In genomic region chr9:120875954-120876841, GRCh38 we compare ENCODE assay signal across 8 cellular contexts. TPM values are rescaled to one million over a fixed set of nuclear protein-coding genes. Genes with fewer than 3 reads are reported as not detected.
A peak's percentile ranks its signal among the peaks of the same experiment; 100 is the strongest.
DNase-seq lines count a peak whose midpoint lies in the region; ATAC-seq and TF ChIP-seq lines count a peak whose summit lies in the region.

No MANE protein-coding gene starts in this region.

- H3K27me3 Mint-ChIP-seq in activated B cell treated with CpG ODN at 0.5 μM for 24 hours: peaks cover 2% of the 10 kb centered on the region
- no peaks in the 10 kb centered on the region for H3K27me3 Mint-ChIP-seq in central memory CD8-positive, alpha-beta T cell

- peaks cover 15% of the 10 kb centered on the region; the same call in 1 of the 2 replicates for H3K36me3 ChIP-seq in ACC112 (ENCODE audit: insufficient read depth, low read length)
- no peaks in the 10 kb centered on the region for H3K36me3 ChIP-seq in kidney epithelial cell (ENCODE audit: control insufficient read depth, insufficient read depth, low read length)

- POLR2A ChIA-PET in activated B cell treated with CpG ODN at 0.5 μM for 24 hours (lab: Charles Lee): interaction anchor here (1.0 to 3.8 kb wide), 8 partner anchors 10 to 83 kb away, joined by 4 to 33 read pairs (median 10); partner anchors contain the start of genes FBXW2 and TRAF1

- H3K36me3 Mint-ChIP-seq in activated B cell treated with CpG ODN at 0.5 μM for 24 hours (ENCODE audit: low read depth): peaks cover 16% of the 10 kb centered on the region
- peaks cover 35% of the 10 kb centered on the region for H3K36me3 Mint-ChIP-seq in central memory CD8-positive, alpha-beta T cell (ENCODE audit: insufficient read depth)

- CTCF ChIA-PET in activated B cell treated with CpG ODN at 0.5 μM for 24 hours (lab: Charles Lee): interaction anchor here (0.6 kb wide), 1 partner anchor 184 kb away, joined by 3 read pairs; no protein-coding TSS in a partner anchor

- no peaks in the 10 kb centered on the region for H3K9me3 Mint-ChIP-seq in activated B cell treated with CpG ODN at 0.5 μM for 24 hours
- H3K9me3 Mint-ChIP-seq in central memory CD8-positive, alpha-beta T cell: no peaks in the 10 kb centered on the region

- peaks cover 21% of the 10 kb centered on the region for H3K79me2 ChIP-seq in ACC112 (ENCODE audit: control insufficient read depth, insufficient read depth, low read length, unreplicated experiment)

- H3K27me3 ChIP-seq in ACC112 (ENCODE audit: insufficient read depth, low read length): no peaks in the 10 kb centered on the region
- no peaks in the 10 kb centered on the region for H3K27me3 ChIP-seq in kidney epithelial cell (ENCODE audit: control insufficient read depth, insufficient read depth, low read length)

- peak overlapping the region; percentile 95 for H3K27ac ChIP-seq in ACC112 (ENCODE audit: low read depth, low read length)

- H3K4me3 ChIP-seq in ACC112 (ENCODE audit: low read depth, low read length): peak overlapping the region; percentile 93
- peak overlapping the region; percentile 53 for H3K4me3 ChIP-seq in kidney epithelial cell (ENCODE audit: low read depth, low read length)

- DNase-seq in NCI-H2196 treated with DMSO at 0.1 percent for 48 hours (lab: John Stamatoyannopoulos, UW; ENCODE audit: unreplicated experiment): peak; percentile 93
- DNase-seq in activated B cell treated with CpG ODN at 0.5 μM for 24 hours: peak; percentile 66
- DNase-seq in central memory CD8-positive, alpha-beta T cell (ENCODE audit: low spot score in 2 of 2): peak; percentile 42 to 51
- DNase-seq in kidney epithelial cell (ENCODE audit: low read depth): peak; percentile 59
- DNase-seq in stimulated activated CD4-positive, alpha-beta T cell treated with anti-CD3 and anti-CD28 coated beads, Interleukin-15, amount 100 ng/mL, for 1 hour (ENCODE audit: low read depth in 1 of 2, low spot score in 1 of 2): peak; percentile 62 to 65

- no peak for TF ChIP-seq CTCF in activated B cell treated with CpG ODN at 0.5 μM for 24 hours (IDR thresholded peaks at IDR 0.05)
- peak; percentile 14 for TF ChIP-seq CTCF in kidney epithelial cell (IDR thresholded peaks at IDR 0.05; ENCODE audit: insufficient read depth, low read length, poor library complexity, severe bottlenecking)

- peaks cover 54% of the 10 kb centered on the region for H3K4me1 Mint-ChIP-seq in activated B cell treated with CpG ODN at 0.5 μM for 24 hours
- H3K4me1 Mint-ChIP-seq in central memory CD8-positive, alpha-beta T cell: peaks cover 49% of the 10 kb centered on the region

- H3K4me3 Mint-ChIP-seq in activated B cell treated with CpG ODN at 0.5 μM for 24 hours: peak overlapping the region; percentile 83
- H3K4me3 Mint-ChIP-seq in central memory CD8-positive, alpha-beta T cell: peak overlapping the region; percentile 81

- peak overlapping the region; percentile 80 for H3K27ac Mint-ChIP-seq in activated B cell treated with CpG ODN at 0.5 μM for 24 hours
- H3K27ac Mint-ChIP-seq in central memory CD8-positive, alpha-beta T cell (ENCODE audit: low read depth): peak overlapping the region; percentile 49

- intact Hi-C loops in activated B cell treated with CpG ODN at 0.5 μM for 24 hours (cut with micrococcal nuclease): loop anchor here (1.0 to 2.0 kb wide), 4 partner anchors 33 to 60 kb away; partner anchors contain the start of genes PSMD5 and TRAF1

- ATAC-seq in GM18858 (IDR thresholded peaks at IDR 0.05; ENCODE audit: unreplicated experiment) (peak; percentile 50), HG03066 (IDR thresholded peaks at IDR 0.05; ENCODE audit: low read depth, unreplicated experiment) (peak; percentile 60), activated B cell treated with CpG ODN at 0.5 μM for 24 hours (ENCODE audit: low read depth) (peak; percentile 74)
- ATAC-seq in central memory CD8-positive, alpha-beta T cell (replicated peaks; ENCODE audit: extremely low read depth, poor library complexity, severe bottlenecking): peak; percentile 52

- peaks cover 39% of the 10 kb centered on the region for H3K4me1 ChIP-seq in ACC112 (ENCODE audit: control insufficient read depth, insufficient read depth, low read length, unreplicated experiment)

- H2AFZ ChIP-seq in ACC112 (ENCODE audit: low read length, unreplicated experiment): peak overlapping the region; percentile 39

RNA-seq across cellular contexts. Expression of gene PHF19, which starts 0.8 kb away (rescaled TPM):
- total RNA-seq in activated B cell treated with CpG ODN at 0.5 μM for 24 hours (50.2 and 55.3 TPM in 2 replicates), kidney epithelial cell (14.9 and 18.5 TPM in 2 replicates)

RNA-seq across cellular contexts. Expression of gene PSMD5, which starts 33.5 kb away (rescaled TPM):
- total RNA-seq in activated B cell treated with CpG ODN at 0.5 μM for 24 hours (34.8 and 38.9 TPM in 2 replicates), kidney epithelial cell (39.6 and 44.4 TPM in 2 replicates)

RNA-seq across cellular contexts. Expression of gene TRAF1, which starts 50.4 kb away (rescaled TPM):
- total RNA-seq in activated B cell treated with CpG ODN at 0.5 μM for 24 hours (115 and 130 TPM in 2 replicates), kidney epithelial cell (7.5 and 13.2 TPM in 2 replicates)

Comparison
In these comparisons a context has a peak if more than half of its experiments do, and no peak if none do; other contexts are left out.
1. Peak in every context shown above with its lines: DNase-seq, ATAC-seq, H3K4me3 ChIP-seq and H3K27ac ChIP-seq.